12 cellular contexts compared by ENCODE assay signal in genomic region chr12:45402288-45402687, GRCh38.
"Had no signal": no experiment of that assay in that cellular context is flagged by ENCODE, and none has a peak within 500 bp of the region (broad histone marks: within the 10 kb centered on the region; RNA-seq: fewer than 3 reads in every experiment).

No MANE protein-coding gene starts in this region.

- H3K9me3 ChIP-seq: thoracic aorta had no signal

- ATAC-seq: activated CD4-positive, CD25-positive, alpha-beta regulatory T cell treated with anti-CD3 and anti-CD28 coated beads, Interleukin-2, amount 50 U/mL, for 24 hours; activated CD8-positive, alpha-beta memory T cell treated with anti-CD3 and anti-CD28 coated beads, Interleukin-2, amount 10 ng/mL, durations not matched to agents 7 days and 5 days; activated T-cell treated with anti-CD3 and anti-CD28 coated beads, Interleukin-2, amount 50 U/mL, for 4 hours; stimulated activated naive CD8-positive, alpha-beta T cell treated with anti-CD3 and anti-CD28 coated beads, Interleukin-15, amount 100 ng/mL, for 72 hours had no signal

- H3K4me3 ChIP-seq: thoracic aorta had no signal

- DNase-seq: activated CD8-positive, alpha-beta memory T cell treated with anti-CD3 and anti-CD28 coated beads, Interleukin-2, amount 10 ng/mL, durations not matched to agents 7 days and 5 days; activated effector memory CD4-positive, alpha-beta T cell treated with anti-CD3 and anti-CD28 coated beads, Interleukin-2, amount 50 U/mL, for 16 hours; activated T-cell treated with anti-CD3 and anti-CD28 coated beads, Interleukin-2, amount 50 U/mL, for 4 hours; amygdala; endodermal cell; erythroblast; glutamatergic neuron; stimulated activated CD4-positive, alpha-beta T cell treated with anti-CD3 and anti-CD28 coated beads, Interleukin-4, amount 100 ng/mL, for 4 hours; stimulated activated naive CD8-positive, alpha-beta T cell treated with anti-CD3 and anti-CD28 coated beads, Interleukin-15, amount 100 ng/mL, for 72 hours; T-helper 2 cell had no signal
